1 cellular context compared by ENCODE assay signal in the genomic region with DNA sequence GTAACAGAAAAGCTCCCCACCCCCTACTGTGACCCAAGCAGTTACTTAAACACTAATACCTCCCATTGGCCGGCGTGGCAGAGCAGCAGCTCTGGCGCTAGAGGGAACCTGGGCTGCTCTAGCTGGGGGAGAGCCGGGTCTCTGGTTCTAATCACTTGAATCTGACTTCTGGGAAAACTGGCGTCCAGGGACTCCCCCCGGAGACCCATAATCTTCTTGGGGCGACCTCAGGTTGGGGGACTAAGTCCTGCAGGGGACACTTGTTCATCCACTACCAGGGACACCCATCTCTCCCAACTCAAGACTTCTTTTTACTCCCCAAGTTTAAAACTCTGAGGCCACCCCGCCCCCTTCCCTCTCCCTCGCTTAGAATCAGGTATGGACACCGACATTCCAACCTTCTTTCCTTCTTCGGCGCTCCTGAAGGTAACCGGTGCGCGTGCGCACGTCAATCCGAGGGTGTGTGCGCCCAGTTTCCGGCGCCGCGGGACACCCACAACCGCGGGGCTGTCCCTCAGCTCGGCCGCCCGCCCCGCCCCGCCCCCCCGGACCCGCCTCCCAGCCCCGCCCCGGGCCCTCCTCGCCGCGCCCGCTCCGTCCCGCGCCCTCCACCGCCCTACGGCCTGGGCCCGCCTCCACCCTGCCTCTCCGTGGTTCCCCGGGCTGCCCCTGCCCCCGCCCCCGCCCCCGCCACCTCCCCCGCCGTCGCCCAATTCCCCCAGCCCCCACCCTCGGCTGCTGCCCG.
TF ChIP-seq lines count a peak whose summit lies in the region.

A gene with protein sequence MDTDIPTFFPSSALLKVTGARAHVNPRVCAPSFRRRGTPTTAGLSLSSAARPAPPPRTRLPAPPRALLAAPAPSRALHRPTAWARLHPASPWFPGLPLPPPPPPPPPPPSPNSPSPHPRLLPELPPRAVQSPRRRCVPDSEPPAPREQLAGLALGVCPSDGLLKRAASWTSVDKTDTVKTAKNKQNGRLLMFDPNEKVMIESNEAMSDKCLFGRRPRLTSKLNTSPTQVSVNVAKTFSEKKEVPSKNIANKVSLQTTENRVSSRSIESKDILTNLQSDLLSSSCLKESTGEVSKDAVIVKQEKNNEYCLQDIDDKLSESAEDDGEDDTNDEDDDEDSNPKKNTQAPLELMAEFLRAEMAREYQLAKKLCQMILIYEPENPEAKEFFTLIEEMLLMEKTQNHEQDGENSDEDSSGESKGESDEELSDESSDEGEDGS (plus strand): TSS at position 75 of the 745 bp plus-strand sequence. CDS start 304 bp downstream, at position 379.

TF ChIP-seq in HepG2, 621 proteins besides CTCF, POLR2A, EP300 and RAD21 (continued from another document and continues in another):
- TF ChIP-seq, protein P1, sequence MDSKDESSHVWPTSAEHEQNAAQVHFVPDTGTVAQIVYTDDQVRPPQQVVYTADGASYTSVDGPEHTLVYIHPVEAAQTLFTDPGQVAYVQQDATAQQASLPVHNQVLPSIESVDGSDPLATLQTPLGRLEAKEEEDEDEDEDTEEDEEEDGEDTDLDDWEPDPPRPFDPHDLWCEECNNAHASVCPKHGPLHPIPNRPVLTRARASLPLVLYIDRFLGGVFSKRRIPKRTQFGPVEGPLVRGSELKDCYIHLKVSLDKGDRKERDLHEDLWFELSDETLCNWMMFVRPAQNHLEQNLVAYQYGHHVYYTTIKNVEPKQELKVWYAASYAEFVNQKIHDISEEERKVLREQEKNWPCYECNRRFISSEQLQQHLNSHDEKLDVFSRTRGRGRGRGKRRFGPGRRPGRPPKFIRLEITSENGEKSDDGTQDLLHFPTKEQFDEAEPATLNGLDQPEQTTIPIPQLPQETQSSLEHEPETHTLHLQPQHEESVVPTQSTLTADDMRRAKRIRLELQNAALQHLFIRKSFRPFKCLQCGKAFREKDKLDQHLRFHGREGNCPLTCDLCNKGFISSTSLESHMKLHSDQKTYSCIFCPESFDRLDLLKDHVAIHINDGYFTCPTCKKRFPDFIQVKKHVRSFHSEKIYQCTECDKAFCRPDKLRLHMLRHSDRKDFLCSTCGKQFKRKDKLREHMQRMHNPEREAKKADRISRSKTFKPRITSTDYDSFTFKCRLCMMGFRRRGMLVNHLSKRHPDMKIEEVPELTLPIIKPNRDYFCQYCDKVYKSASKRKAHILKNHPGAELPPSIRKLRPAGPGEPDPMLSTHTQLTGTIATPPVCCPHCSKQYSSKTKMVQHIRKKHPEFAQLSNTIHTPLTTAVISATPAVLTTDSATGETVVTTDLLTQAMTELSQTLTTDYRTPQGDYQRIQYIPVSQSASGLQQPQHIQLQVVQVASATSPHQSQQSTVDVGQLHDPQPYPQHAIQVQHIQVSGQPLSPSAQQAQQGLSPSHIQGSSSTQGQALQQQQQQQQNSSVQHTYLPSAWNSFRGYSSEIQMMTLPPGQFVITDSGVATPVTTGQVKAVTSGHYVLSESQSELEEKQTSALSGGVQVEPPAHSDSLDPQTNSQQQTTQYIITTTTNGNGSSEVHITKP (CRISPR knock-in tag; IDR thresholded peaks at IDR 0.05; ENCODE audit: low read depth), result no peak
- no peak for TF ChIP-seq MYNN (CRISPR knock-in tag; IDR thresholded peaks at IDR 0.05; ENCODE audit: low read depth)
- TF ChIP-seq HOXA3 (CRISPR knock-in tag; IDR thresholded peaks at IDR 0.05), result peak; percentile 24; the same call in 1 of the 2 replicates
- TF ChIP-seq, protein P2, sequence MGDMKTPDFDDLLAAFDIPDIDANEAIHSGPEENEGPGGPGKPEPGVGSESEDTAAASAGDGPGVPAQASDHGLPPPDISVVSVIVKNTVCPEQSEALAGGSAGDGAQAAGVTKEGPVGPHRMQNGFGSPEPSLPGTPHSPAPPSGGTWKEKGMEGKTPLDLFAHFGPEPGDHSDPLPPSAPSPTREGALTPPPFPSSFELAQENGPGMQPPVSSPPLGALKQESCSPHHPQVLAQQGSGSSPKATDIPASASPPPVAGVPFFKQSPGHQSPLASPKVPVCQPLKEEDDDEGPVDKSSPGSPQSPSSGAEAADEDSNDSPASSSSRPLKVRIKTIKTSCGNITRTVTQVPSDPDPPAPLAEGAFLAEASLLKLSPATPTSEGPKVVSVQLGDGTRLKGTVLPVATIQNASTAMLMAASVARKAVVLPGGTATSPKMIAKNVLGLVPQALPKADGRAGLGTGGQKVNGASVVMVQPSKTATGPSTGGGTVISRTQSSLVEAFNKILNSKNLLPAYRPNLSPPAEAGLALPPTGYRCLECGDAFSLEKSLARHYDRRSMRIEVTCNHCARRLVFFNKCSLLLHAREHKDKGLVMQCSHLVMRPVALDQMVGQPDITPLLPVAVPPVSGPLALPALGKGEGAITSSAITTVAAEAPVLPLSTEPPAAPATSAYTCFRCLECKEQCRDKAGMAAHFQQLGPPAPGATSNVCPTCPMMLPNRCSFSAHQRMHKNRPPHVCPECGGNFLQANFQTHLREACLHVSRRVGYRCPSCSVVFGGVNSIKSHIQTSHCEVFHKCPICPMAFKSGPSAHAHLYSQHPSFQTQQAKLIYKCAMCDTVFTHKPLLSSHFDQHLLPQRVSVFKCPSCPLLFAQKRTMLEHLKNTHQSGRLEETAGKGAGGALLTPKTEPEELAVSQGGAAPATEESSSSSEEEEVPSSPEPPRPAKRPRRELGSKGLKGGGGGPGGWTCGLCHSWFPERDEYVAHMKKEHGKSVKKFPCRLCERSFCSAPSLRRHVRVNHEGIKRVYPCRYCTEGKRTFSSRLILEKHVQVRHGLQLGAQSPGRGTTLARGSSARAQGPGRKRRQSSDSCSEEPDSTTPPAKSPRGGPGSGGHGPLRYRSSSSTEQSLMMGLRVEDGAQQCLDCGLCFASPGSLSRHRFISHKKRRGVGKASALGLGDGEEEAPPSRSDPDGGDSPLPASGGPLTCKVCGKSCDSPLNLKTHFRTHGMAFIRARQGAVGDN (CRISPR knock-in tag; IDR thresholded peaks at IDR 0.05), result peak; percentile 52
- TF ChIP-seq ZNF761 (CRISPR knock-in tag; conservative IDR thresholded peaks at IDR 0.05), result no peak
- TF ChIP-seq ARNT2 (CRISPR knock-in tag; IDR thresholded peaks at IDR 0.05; ENCODE audit: low read depth), result 0 out of 2 replicates have a peak, but pooled peaks have one; percentile 11
- TF ChIP-seq MYC (CRISPR knock-in tag; IDR thresholded peaks at IDR 0.05; ENCODE audit: borderline replicate concordance), result peak; percentile 8; the same call in 1 of the 2 replicates
- TF ChIP-seq MXI1 (IDR thresholded peaks at IDR 0.05; ENCODE audit: borderline replicate concordance, low read depth, low read length), result 0 out of 3 replicates have a peak, but pooled peaks have one; percentile 3
- TF ChIP-seq ZNF598 (CRISPR knock-in tag; IDR thresholded peaks at IDR 0.05; ENCODE audit: borderline replicate concordance), result 0 out of 2 replicates have a peak, but pooled peaks have one; percentile 29
- TF ChIP-seq YY1 (IDR thresholded peaks at IDR 0.05; ENCODE audit: insufficient read depth, insufficient replicate concordance, low read depth, low read length), result peak; percentile 27
- TF ChIP-seq, protein P3, sequence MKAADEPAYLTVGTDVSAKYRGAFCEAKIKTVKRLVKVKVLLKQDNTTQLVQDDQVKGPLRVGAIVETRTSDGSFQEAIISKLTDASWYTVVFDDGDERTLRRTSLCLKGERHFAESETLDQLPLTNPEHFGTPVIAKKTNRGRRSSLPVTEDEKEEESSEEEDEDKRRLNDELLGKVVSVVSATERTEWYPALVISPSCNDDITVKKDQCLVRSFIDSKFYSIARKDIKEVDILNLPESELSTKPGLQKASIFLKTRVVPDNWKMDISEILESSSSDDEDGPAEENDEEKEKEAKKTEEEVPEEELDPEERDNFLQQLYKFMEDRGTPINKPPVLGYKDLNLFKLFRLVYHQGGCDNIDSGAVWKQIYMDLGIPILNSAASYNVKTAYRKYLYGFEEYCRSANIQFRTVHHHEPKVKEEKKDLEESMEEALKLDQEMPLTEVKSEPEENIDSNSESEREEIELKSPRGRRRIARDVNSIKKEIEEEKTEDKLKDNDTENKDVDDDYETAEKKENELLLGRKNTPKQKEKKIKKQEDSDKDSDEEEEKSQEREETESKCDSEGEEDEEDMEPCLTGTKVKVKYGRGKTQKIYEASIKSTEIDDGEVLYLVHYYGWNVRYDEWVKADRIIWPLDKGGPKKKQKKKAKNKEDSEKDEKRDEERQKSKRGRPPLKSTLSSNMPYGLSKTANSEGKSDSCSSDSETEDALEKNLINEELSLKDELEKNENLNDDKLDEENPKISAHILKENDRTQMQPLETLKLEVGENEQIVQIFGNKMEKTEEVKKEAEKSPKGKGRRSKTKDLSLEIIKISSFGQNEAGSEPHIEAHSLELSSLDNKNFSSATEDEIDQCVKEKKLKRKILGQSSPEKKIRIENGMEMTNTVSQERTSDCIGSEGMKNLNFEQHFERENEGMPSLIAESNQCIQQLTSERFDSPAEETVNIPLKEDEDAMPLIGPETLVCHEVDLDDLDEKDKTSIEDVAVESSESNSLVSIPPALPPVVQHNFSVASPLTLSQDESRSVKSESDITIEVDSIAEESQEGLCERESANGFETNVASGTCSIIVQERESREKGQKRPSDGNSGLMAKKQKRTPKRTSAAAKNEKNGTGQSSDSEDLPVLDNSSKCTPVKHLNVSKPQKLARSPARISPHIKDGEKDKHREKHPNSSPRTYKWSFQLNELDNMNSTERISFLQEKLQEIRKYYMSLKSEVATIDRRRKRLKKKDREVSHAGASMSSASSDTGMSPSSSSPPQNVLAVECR (CRISPR knock-in tag; IDR thresholded peaks at IDR 0.05; ENCODE audit: borderline replicate concordance), result peak; percentile 34; the same call in 1 of the 2 replicates
- no peak for TF ChIP-seq SALL2 (CRISPR knock-in tag; IDR thresholded peaks at IDR 0.05)
- TF ChIP-seq HOXA5 (CRISPR knock-in tag; IDR thresholded peaks at IDR 0.05), result 0 out of 2 replicates have a peak, but pooled peaks have one; percentile 54
- TF ChIP-seq, protein P4, sequence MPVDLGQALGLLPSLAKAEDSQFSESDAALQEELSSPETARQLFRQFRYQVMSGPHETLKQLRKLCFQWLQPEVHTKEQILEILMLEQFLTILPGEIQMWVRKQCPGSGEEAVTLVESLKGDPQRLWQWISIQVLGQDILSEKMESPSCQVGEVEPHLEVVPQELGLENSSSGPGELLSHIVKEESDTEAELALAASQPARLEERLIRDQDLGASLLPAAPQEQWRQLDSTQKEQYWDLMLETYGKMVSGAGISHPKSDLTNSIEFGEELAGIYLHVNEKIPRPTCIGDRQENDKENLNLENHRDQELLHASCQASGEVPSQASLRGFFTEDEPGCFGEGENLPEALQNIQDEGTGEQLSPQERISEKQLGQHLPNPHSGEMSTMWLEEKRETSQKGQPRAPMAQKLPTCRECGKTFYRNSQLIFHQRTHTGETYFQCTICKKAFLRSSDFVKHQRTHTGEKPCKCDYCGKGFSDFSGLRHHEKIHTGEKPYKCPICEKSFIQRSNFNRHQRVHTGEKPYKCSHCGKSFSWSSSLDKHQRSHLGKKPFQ (CRISPR knock-in tag; IDR thresholded peaks at IDR 0.05; ENCODE audit: insufficient replicate concordance), result peak; percentile 39
- TF ChIP-seq AHR (CRISPR knock-in tag; IDR thresholded peaks at IDR 0.05), result 0 out of 2 replicates have a peak, but pooled peaks have one; percentile 9
- TF ChIP-seq, protein P5, sequence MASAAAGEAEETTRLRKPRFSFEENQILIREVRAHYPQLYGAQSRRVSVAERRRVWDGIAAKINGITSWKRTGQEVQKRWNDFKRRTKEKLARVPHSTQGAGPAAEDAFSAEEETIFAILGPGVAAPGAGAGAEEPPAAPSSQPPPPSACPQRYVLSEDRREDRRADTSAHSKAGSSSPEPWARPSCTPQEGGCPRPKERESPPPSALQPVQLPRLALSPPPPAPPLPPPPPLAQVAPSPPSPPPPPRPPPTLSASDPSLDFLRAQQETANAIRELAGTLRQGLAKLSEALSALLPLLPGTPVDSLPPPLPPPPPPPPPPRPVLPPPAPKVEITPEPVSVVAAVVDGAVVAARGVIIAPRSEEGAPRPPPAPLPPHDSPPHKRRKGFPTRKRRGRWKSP (CRISPR knock-in tag; IDR thresholded peaks at IDR 0.05), result peak; percentile 21
- TF ChIP-seq GABPA (IDR thresholded peaks at IDR 0.05; ENCODE audit: low read depth, low read length), result peak; percentile 37
- peak; percentile 70 for TF ChIP-seq GABPA (CRISPR knock-in tag; IDR thresholded peaks at IDR 0.05; ENCODE audit: low read depth)
- TF ChIP-seq ZNF772 (CRISPR knock-in tag; IDR thresholded peaks at IDR 0.05), result no peak
- TF ChIP-seq, protein P6, sequence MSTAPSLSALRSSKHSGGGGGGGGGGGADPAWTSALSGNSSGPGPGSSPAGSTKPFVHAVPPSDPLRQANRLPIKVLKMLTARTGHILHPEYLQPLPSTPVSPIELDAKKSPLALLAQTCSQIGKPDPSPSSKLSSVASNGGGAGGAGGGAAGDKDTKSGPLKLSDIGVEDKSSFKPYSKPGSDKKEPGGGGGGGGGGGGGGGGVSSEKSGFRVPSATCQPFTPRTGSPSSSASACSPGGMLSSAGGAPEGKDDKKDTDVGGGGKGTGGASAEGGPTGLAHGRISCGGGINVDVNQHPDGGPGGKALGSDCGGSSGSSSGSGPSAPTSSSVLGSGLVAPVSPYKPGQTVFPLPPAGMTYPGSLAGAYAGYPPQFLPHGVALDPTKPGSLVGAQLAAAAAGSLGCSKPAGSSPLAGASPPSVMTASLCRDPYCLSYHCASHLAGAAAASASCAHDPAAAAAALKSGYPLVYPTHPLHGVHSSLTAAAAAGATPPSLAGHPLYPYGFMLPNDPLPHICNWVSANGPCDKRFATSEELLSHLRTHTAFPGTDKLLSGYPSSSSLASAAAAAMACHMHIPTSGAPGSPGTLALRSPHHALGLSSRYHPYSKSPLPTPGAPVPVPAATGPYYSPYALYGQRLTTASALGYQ (CRISPR knock-in tag; IDR thresholded peaks at IDR 0.05), result 0 out of 2 replicates have a peak, but pooled peaks have one; percentile 17
- TF ChIP-seq ELF3 (CRISPR knock-in tag; IDR thresholded peaks at IDR 0.05), result peak; percentile 30
- TF ChIP-seq KAT8 (CRISPR knock-in tag; IDR thresholded peaks at IDR 0.05), result peak; percentile 46; the same call in 1 of the 2 replicates
- TF ChIP-seq, protein P7, sequence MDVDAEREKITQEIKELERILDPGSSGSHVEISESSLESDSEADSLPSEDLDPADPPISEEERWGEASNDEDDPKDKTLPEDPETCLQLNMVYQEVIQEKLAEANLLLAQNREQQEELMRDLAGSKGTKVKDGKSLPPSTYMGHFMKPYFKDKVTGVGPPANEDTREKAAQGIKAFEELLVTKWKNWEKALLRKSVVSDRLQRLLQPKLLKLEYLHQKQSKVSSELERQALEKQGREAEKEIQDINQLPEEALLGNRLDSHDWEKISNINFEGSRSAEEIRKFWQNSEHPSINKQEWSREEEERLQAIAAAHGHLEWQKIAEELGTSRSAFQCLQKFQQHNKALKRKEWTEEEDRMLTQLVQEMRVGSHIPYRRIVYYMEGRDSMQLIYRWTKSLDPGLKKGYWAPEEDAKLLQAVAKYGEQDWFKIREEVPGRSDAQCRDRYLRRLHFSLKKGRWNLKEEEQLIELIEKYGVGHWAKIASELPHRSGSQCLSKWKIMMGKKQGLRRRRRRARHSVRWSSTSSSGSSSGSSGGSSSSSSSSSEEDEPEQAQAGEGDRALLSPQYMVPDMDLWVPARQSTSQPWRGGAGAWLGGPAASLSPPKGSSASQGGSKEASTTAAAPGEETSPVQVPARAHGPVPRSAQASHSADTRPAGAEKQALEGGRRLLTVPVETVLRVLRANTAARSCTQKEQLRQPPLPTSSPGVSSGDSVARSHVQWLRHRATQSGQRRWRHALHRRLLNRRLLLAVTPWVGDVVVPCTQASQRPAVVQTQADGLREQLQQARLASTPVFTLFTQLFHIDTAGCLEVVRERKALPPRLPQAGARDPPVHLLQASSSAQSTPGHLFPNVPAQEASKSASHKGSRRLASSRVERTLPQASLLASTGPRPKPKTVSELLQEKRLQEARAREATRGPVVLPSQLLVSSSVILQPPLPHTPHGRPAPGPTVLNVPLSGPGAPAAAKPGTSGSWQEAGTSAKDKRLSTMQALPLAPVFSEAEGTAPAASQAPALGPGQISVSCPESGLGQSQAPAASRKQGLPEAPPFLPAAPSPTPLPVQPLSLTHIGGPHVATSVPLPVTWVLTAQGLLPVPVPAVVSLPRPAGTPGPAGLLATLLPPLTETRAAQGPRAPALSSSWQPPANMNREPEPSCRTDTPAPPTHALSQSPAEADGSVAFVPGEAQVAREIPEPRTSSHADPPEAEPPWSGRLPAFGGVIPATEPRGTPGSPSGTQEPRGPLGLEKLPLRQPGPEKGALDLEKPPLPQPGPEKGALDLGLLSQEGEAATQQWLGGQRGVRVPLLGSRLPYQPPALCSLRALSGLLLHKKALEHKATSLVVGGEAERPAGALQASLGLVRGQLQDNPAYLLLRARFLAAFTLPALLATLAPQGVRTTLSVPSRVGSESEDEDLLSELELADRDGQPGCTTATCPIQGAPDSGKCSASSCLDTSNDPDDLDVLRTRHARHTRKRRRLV (CRISPR knock-in tag; IDR thresholded peaks at IDR 0.05), result no peak
